10 cellular contexts compared by ENCODE assay signal in genomic region chr14:64719601-64720000, GRCh38. TPM values are rescaled to one million over a fixed set of nuclear protein-coding genes. Genes with fewer than 3 reads are reported as not detected.
A peak's percentile ranks its signal among the peaks of the same experiment; 100 is the strongest.
DNase-seq lines count a peak whose midpoint lies in the region; ATAC-seq and TF ChIP-seq lines count a peak whose summit lies in the region.
"Had no signal": no experiment of that assay in that cellular context is flagged by ENCODE, and none has a peak within 500 bp of the region (broad histone marks: within the 10 kb centered on the region; RNA-seq: fewer than 3 reads in every experiment).

No MANE protein-coding gene starts in this region.

- H3K27me3 ChIP-seq in dorsolateral prefrontal cortex (no peaks in the 10 kb centered on the region), tibial artery (no peaks in the 10 kb centered on the region)
- H3K27me3 ChIP-seq: heart left ventricle had no signal

- TF ChIP-seq CTCF in dorsolateral prefrontal cortex (IDR thresholded peaks at IDR 0.05 in 54 of 56, conservative IDR thresholded peaks at IDR 0.05 in 2 of 56; ENCODE audit: low read depth in 1 of 56, partially characterized antibody in 56 of 56), result no peak
- no peak for TF ChIP-seq CTCF in natural killer cell (IDR thresholded peaks at IDR 0.05)
- TF ChIP-seq CTCF in tibial artery (IDR thresholded peaks at IDR 0.05), result no peak

- H3K36me3 Mint-ChIP-seq in activated T-cell treated with anti-CD3 and anti-CD28 coated beads, Interleukin-2, amount 50 U/mL, for 24 hours (ENCODE audit: low read depth), result no peaks in the 10 kb centered on the region
- peaks cover under 1% of the 10 kb centered on the region for H3K36me3 Mint-ChIP-seq in natural killer cell

- peak overlapping the region; percentile 53 for H3K27ac Mint-ChIP-seq in activated T-cell treated with anti-CD3 and anti-CD28 coated beads, Interleukin-2, amount 50 U/mL, for 24 hours
- H3K27ac Mint-ChIP-seq in natural killer cell, result peak overlapping the region; percentile 76 to 86

- ATAC-seq in natural killer cell, result no peak
- ATAC-seq in HG03097 (IDR thresholded peaks at IDR 0.05; ENCODE audit: low FRiP score, unreplicated experiment), result no peak
- ATAC-seq in GM21381 (IDR thresholded peaks at IDR 0.05; ENCODE audit: unreplicated experiment), result no peak
- ATAC-seq: heart left ventricle had no signal

- peaks cover 73% of the 10 kb centered on the region for H3K4me1 Mint-ChIP-seq in activated T-cell treated with anti-CD3 and anti-CD28 coated beads, Interleukin-2, amount 50 U/mL, for 24 hours (ENCODE audit: low read depth)
- H3K4me1 Mint-ChIP-seq in natural killer cell, result peaks cover 94 to 96% of the 10 kb centered on the region in 2 donors

- DNase-seq in activated T-cell treated with anti-CD3 and anti-CD28 coated beads, Interleukin-2, amount 50 U/mL, for 24 hours, result no peak
- DNase-seq in activated T-cell treated with anti-CD3 and anti-CD28 coated beads, Interleukin-2, amount 50 U/mL, for 1 hour, result no peak
- DNase-seq in dorsolateral prefrontal cortex, result peak in 1 of 10 donors; percentile 10
- no peak for DNase-seq in natural killer cell
- peak in 1 of 2 donors; percentile 59 for DNase-seq in tibial artery
- DNase-seq in NCI-H524 (lab: John Stamatoyannopoulos, UW), result no peak
- DNase-seq: NCI-H2171 had no signal

- intact Hi-C loops in dorsolateral prefrontal cortex (cut with DNase I), result loop anchor here (5.0 kb wide), 2 partner anchors 37 to 47 kb away; no protein-coding TSS in a partner anchor
- intact Hi-C loops in natural killer cell (cut with micrococcal nuclease), result no loop called here
- intact Hi-C loops in tibial artery (cut with DNase I; ENCODE audit: low total_unique reads), result no loop called here

- no peak overlapping the region for H3K4me3 Mint-ChIP-seq in activated T-cell treated with anti-CD3 and anti-CD28 coated beads, Interleukin-2, amount 50 U/mL, for 24 hours
- H3K4me3 Mint-ChIP-seq in natural killer cell, result peak overlapping the region; percentile 56

- H3K27ac ChIP-seq in dorsolateral prefrontal cortex (peak overlapping the region in 56 of 59 donors; percentile 48 to 99 (median 87)), tibial artery (peak overlapping the region; percentile 88 to 91)

- peaks cover 9 to 99% (median 94%) of the 10 kb centered on the region in 4 donors for H3K4me1 ChIP-seq in tibial artery

- H3K4me3 ChIP-seq in dorsolateral prefrontal cortex, result peak overlapping the region in 8 of 59 donors; percentile 0 to 73 (median 19)
- no peak overlapping the region for H3K4me3 ChIP-seq in tibial artery
- H3K4me3 ChIP-seq: heart left ventricle had no signal

- H3K9me3 Mint-ChIP-seq in activated T-cell treated with anti-CD3 and anti-CD28 coated beads, Interleukin-2, amount 50 U/mL, for 24 hours, result peaks cover under 1% of the 10 kb centered on the region
- no peaks in the 10 kb centered on the region for H3K9me3 Mint-ChIP-seq in natural killer cell

- no peaks in the 10 kb centered on the region for H3K27me3 Mint-ChIP-seq in activated T-cell treated with anti-CD3 and anti-CD28 coated beads, Interleukin-2, amount 50 U/mL, for 24 hours
- H3K27me3 Mint-ChIP-seq in natural killer cell (ENCODE audit: low read depth in 2 of 2), result no peaks in the 10 kb centered on the region

- H3K9me3 ChIP-seq in tibial artery, result no peaks in the 10 kb centered on the region

- no peaks in the 10 kb centered on the region for H3K36me3 ChIP-seq in tibial artery

RNA-seq across cellular contexts. Expression of gene PLEKHG3, which starts 15.4 kb away (rescaled TPM):
- total RNA-seq in dorsolateral prefrontal cortex (100 to 1,000 TPM in 43 of 120 experiments, 10 to 100 TPM in 77; 27.1 to 361 (median 85.0) TPM), natural killer cell (100 to 1,000 TPM; 184 to 285 (median 225) TPM)

Comparison
In these comparisons a context has a peak if more than half of its experiments do, and no peak if none do; other contexts are left out.
1. intact Hi-C loops: an anchor here in dorsolateral prefrontal cortex (5.0 kb wide); none called in natural killer cell and tibial artery.